1 cellular context compared by ENCODE assay signal in the genomic region with DNA sequence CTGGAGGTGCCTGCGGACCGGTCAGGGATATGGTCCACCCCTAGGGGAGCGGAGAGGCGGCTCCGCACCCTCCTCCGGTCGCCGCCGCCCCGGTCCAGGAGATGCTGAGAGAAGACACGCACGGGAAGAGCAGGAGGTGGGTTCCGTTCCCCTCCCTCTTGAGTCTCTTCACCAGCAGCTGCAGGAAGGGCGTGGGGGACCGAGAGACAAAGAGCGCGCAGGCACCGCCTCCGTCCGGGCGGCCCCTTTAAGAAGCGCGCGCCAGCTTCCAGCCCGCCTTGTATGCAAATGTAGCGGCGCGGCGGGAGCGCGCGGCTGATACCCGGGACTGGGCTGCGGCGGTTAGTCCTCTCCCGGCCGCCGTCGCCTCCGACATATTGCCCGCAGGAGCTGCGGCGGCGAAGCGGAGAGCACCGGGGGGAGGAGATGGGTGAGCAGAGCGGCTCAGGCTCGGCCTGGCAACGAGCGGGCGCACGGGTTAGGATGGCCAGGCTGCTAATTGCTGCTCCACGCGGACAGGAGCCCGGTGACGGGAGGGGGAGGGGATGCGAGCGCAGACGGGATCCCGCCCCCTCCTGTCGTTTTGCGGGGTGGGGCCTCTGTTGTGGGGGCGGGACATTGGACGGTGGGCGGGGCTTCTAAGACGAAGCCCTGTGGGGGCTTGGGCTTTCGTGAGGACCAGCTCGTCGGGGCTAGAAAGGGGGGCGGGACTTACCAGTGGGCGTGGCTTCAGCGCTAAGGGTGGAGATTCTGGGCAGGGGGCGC.
A peak's percentile ranks its signal among the peaks of the same experiment; 100 is the strongest.
TF ChIP-seq lines count a peak whose summit lies in the region.

A gene (plus strand): TSS at position 318 of the 765 bp plus-strand sequence. CDS start 109 bp downstream, at position 427.

TF ChIP-seq in HepG2, 621 proteins besides CTCF, POLR2A, EP300 and RAD21 (continued from another document and continues in another):
- TF ChIP-seq, protein P1, sequence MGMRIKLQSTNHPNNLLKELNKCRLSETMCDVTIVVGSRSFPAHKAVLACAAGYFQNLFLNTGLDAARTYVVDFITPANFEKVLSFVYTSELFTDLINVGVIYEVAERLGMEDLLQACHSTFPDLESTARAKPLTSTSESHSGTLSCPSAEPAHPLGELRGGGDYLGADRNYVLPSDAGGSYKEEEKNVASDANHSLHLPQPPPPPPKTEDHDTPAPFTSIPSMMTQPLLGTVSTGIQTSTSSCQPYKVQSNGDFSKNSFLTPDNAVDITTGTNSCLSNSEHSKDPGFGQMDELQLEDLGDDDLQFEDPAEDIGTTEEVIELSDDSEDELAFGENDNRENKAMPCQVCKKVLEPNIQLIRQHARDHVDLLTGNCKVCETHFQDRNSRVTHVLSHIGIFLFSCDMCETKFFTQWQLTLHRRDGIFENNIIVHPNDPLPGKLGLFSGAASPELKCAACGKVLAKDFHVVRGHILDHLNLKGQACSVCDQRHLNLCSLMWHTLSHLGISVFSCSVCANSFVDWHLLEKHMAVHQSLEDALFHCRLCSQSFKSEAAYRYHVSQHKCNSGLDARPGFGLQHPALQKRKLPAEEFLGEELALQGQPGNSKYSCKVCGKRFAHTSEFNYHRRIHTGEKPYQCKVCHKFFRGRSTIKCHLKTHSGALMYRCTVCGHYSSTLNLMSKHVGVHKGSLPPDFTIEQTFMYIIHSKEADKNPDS (CRISPR knock-in tag; IDR thresholded peaks at IDR 0.05) = peak; percentile 88
- TF ChIP-seq IKZF4 (CRISPR knock-in tag; IDR thresholded peaks at IDR 0.05; ENCODE audit: borderline replicate concordance, low read depth, not compliant biosample characterization) (peak; percentile 87), POLR2AphosphoS5 (IDR thresholded peaks at IDR 0.05; ENCODE audit: low read depth, low read length) (no peak), MYNN (CRISPR knock-in tag; IDR thresholded peaks at IDR 0.05; ENCODE audit: low read depth) (no peak), PHB2 (IDR thresholded peaks at IDR 0.05; ENCODE audit: partially characterized antibody) (no peak), ZNF605 (CRISPR knock-in tag; IDR thresholded peaks at IDR 0.05) (peak; percentile 14; the same call in 1 of the 2 replicates), ZNF572 (CRISPR knock-in tag; IDR thresholded peaks at IDR 0.05) (0 out of 2 replicates have a peak, but pooled peaks have one; percentile 66), ZNF720 (CRISPR knock-in tag; IDR thresholded peaks at IDR 0.05) (no peak), ZC3H4 (CRISPR knock-in tag; IDR thresholded peaks at IDR 0.05; ENCODE audit: borderline replicate concordance) (no peak), NR1H2 (CRISPR knock-in tag; IDR thresholded peaks at IDR 0.05; ENCODE audit: borderline replicate concordance, low read depth) (peak; percentile 45; the same call in 1 of the 2 replicates), POLR2G (IDR thresholded peaks at IDR 0.05; ENCODE audit: low read depth, low read length) (peak; percentile 89), REPIN1 (CRISPR knock-in tag; IDR thresholded peaks at IDR 0.05; ENCODE audit: borderline replicate concordance, low read depth) (peak; percentile 60; the same call in 1 of the 2 replicates), ZNF737 (CRISPR knock-in tag; IDR thresholded peaks at IDR 0.05; ENCODE audit: borderline replicate concordance) (no peak), SOX6 (IDR thresholded peaks at IDR 0.05) (no peak), SOX6 (CRISPR knock-in tag; IDR thresholded peaks at IDR 0.05) (peak; percentile 80), ZNF350 (CRISPR knock-in tag; IDR thresholded peaks at IDR 0.05; ENCODE audit: borderline replicate concordance, low read depth) (peak; percentile 68; the same call in 1 of the 2 replicates), CC2D1A (CRISPR knock-in tag; IDR thresholded peaks at IDR 0.05) (no peak), ARHGAP35 (CRISPR knock-in tag; IDR thresholded peaks at IDR 0.05; ENCODE audit: borderline replicate concordance) (no peak; the same call in 1 of the 2 replicates), ZNF329 (CRISPR knock-in tag; IDR thresholded peaks at IDR 0.05; ENCODE audit: low read depth) (no peak), PITX1 (CRISPR knock-in tag; IDR thresholded peaks at IDR 0.05) (peak; percentile 23; the same call in 1 of the 2 replicates), TCF7 (IDR thresholded peaks at IDR 0.05; ENCODE audit: low read depth) (no peak), MBD4 (IDR thresholded peaks at IDR 0.05; ENCODE audit: borderline replicate concordance, low read length) (no peak)
- TF ChIP-seq, protein P2, sequence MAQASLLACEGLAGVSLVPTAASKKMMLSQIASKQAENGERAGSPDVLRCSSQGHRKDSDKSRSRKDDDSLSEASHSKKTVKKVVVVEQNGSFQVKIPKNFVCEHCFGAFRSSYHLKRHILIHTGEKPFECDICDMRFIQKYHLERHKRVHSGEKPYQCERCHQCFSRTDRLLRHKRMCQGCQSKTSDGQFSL (CRISPR knock-in tag; IDR thresholded peaks at IDR 0.05) = no peak
- TF ChIP-seq, protein P3, sequence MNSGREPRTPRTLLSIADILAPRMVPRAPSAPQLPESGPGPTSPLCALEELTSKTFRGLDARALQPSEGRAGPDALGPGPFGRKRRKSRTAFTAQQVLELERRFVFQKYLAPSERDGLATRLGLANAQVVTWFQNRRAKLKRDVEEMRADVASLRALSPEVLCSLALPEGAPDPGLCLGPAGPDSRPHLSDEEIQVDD (CRISPR knock-in tag; IDR thresholded peaks at IDR 0.05; ENCODE audit: borderline replicate concordance) = 0 out of 2 replicates have a peak, but pooled peaks have one; percentile 47
- TF ChIP-seq, protein P4, sequence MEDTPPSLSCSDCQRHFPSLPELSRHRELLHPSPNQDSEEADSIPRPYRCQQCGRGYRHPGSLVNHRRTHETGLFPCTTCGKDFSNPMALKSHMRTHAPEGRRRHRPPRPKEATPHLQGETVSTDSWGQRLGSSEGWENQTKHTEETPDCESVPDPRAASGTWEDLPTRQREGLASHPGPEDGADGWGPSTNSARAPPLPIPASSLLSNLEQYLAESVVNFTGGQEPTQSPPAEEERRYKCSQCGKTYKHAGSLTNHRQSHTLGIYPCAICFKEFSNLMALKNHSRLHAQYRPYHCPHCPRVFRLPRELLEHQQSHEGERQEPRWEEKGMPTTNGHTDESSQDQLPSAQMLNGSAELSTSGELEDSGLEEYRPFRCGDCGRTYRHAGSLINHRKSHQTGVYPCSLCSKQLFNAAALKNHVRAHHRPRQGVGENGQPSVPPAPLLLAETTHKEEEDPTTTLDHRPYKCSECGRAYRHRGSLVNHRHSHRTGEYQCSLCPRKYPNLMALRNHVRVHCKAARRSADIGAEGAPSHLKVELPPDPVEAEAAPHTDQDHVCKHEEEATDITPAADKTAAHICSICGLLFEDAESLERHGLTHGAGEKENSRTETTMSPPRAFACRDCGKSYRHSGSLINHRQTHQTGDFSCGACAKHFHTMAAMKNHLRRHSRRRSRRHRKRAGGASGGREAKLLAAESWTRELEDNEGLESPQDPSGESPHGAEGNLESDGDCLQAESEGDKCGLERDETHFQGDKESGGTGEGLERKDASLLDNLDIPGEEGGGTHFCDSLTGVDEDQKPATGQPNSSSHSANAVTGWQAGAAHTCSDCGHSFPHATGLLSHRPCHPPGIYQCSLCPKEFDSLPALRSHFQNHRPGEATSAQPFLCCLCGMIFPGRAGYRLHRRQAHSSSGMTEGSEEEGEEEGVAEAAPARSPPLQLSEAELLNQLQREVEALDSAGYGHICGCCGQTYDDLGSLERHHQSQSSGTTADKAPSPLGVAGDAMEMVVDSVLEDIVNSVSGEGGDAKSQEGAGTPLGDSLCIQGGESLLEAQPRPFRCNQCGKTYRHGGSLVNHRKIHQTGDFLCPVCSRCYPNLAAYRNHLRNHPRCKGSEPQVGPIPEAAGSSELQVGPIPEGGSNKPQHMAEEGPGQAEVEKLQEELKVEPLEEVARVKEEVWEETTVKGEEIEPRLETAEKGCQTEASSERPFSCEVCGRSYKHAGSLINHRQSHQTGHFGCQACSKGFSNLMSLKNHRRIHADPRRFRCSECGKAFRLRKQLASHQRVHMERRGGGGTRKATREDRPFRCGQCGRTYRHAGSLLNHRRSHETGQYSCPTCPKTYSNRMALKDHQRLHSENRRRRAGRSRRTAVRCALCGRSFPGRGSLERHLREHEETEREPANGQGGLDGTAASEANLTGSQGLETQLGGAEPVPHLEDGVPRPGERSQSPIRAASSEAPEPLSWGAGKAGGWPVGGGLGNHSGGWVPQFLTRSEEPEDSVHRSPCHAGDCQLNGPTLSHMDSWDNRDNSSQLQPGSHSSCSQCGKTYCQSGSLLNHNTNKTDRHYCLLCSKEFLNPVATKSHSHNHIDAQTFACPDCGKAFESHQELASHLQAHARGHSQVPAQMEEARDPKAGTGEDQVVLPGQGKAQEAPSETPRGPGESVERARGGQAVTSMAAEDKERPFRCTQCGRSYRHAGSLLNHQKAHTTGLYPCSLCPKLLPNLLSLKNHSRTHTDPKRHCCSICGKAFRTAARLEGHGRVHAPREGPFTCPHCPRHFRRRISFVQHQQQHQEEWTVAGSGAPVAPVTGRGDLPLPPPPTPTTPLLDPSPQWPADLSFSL (CRISPR knock-in tag; IDR thresholded peaks at IDR 0.05) = no peak
- TF ChIP-seq, protein P5, sequence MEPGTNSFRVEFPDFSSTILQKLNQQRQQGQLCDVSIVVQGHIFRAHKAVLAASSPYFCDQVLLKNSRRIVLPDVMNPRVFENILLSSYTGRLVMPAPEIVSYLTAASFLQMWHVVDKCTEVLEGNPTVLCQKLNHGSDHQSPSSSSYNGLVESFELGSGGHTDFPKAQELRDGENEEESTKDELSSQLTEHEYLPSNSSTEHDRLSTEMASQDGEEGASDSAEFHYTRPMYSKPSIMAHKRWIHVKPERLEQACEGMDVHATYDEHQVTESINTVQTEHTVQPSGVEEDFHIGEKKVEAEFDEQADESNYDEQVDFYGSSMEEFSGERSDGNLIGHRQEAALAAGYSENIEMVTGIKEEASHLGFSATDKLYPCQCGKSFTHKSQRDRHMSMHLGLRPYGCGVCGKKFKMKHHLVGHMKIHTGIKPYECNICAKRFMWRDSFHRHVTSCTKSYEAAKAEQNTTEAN (CRISPR knock-in tag; conservative IDR thresholded peaks at IDR 0.05) = peak; percentile 35; the same call in 1 of the 2 replicates
- TF ChIP-seq, protein P6, sequence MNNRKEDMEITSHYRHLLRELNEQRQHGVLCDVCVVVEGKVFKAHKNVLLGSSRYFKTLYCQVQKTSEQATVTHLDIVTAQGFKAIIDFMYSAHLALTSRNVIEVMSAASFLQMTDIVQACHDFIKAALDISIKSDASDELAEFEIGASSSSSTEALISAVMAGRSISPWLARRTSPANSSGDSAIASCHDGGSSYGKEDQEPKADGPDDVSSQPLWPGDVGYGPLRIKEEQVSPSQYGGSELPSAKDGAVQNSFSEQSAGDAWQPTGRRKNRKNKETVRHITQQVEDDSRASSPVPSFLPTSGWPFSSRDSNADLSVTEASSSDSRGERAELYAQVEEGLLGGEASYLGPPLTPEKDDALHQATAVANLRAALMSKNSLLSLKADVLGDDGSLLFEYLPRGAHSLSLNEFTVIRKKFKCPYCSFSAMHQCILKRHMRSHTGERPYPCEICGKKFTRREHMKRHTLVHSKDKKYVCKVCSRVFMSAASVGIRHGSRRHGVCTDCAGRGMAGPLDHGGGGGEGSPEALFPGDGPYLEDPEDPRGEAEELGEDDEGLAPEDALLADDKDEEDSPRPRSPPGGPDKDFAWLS (CRISPR knock-in tag; IDR thresholded peaks at IDR 0.05; ENCODE audit: borderline replicate concordance) = no peak
- TF ChIP-seq, protein P7, sequence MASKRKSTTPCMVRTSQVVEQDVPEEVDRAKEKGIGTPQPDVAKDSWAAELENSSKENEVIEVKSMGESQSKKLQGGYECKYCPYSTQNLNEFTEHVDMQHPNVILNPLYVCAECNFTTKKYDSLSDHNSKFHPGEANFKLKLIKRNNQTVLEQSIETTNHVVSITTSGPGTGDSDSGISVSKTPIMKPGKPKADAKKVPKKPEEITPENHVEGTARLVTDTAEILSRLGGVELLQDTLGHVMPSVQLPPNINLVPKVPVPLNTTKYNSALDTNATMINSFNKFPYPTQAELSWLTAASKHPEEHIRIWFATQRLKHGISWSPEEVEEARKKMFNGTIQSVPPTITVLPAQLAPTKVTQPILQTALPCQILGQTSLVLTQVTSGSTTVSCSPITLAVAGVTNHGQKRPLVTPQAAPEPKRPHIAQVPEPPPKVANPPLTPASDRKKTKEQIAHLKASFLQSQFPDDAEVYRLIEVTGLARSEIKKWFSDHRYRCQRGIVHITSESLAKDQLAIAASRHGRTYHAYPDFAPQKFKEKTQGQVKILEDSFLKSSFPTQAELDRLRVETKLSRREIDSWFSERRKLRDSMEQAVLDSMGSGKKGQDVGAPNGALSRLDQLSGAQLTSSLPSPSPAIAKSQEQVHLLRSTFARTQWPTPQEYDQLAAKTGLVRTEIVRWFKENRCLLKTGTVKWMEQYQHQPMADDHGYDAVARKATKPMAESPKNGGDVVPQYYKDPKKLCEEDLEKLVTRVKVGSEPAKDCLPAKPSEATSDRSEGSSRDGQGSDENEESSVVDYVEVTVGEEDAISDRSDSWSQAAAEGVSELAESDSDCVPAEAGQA (IDR thresholded peaks at IDR 0.05; ENCODE audit: low read depth) = no peak; the same call in 1 of the 2 replicates
- TF ChIP-seq, protein P7 (CRISPR knock-in tag; IDR thresholded peaks at IDR 0.05; ENCODE audit: borderline replicate concordance) = no peak
